20 cellular contexts compared by ENCODE assay signal in genomic region chr16:52851211-52851740, GRCh38.
DNase-seq lines count a peak whose midpoint lies in the region; ATAC-seq, FAIRE-seq and TF ChIP-seq lines count a peak whose summit lies in the region.
"Had no signal": no experiment of that assay in that cellular context is flagged by ENCODE, and none has a peak within 500 bp of the region (broad histone marks: within the 10 kb centered on the region; RNA-seq: fewer than 3 reads in every experiment).

No MANE protein-coding gene starts in this region.

- H3K27ac ChIP-seq in HEK293 (ENCODE audit: extremely low read depth, low read depth, low read length), result no peak overlapping the region
- H3K27ac ChIP-seq: 22Rv1; A549; BLaER1 treated with 17β-estradiol and CSF1 and Interleukin-3, amounts not matched to agents 10 nM and 100 nM; C4-2B had no signal

- in situ Hi-C loops in Caki2 (cut with HindIII; ENCODE audit: low pct_unique_long_range_greater_than_20kb, low sequenced_read_pairs), result no loop called here

- no peaks in the 10 kb centered on the region for H3K9me3 ChIP-seq in HEK293 (ENCODE audit: control insufficient read depth, insufficient read depth, low read depth, low read length)
- H3K9me3 ChIP-seq: A549 had no signal

- DNase-seq in DMS 273 (lab: John Stamatoyannopoulos, UW; ENCODE audit: unreplicated experiment) (peak; percentile 9), DMS 273 treated with DMSO at 0.1 percent for 48 hours (lab: John Stamatoyannopoulos, UW) (no peak), Caki2 (ENCODE audit: low read depth) (peak; percentile 2), frontal cortex (ENCODE audit: low spot score in 2 of 2) (no peak), head of caudate nucleus (no peak)
- DNase-seq: AML-193; Caco-2; CD4-positive, alpha-beta T cell; CD8-positive, alpha-beta T cell; DMS79 treated with DMSO at 0.1 percent for 48 hours; GF-D8 had no signal

- CTCF ChIA-PET in HEK293 (lab: Yijun Ruan, JAX), result interaction anchor here (0.6 kb wide), 1 partner anchor 38 kb away, joined by 3 read pairs; no protein-coding TSS in a partner anchor

- POLR2A ChIA-PET in HEK293 (lab: Yijun Ruan, JAX), result no interaction called here

- intact Hi-C loops in head of caudate nucleus (cut with DNase I), result no loop called here

- H3K4me3 ChIP-seq in HEK293 (ENCODE audit: low read depth, low read length), result no peak overlapping the region
- H3K4me3 ChIP-seq: A549; BLaER1 treated with 17β-estradiol and CSF1 and Interleukin-3, amounts not matched to agents 10 nM and 100 nM had no signal

- no peak for TF ChIP-seq CTCF in HEK293 (tag by site-specific recombination; IDR thresholded peaks at IDR 0.05)

- ATAC-seq in GM18511 (IDR thresholded peaks at IDR 0.05; ENCODE audit: unreplicated experiment), result no peak
- ATAC-seq: A549; CD8-positive, alpha-beta T cell had no signal

- H3K36me3 ChIP-seq in HEK293 (ENCODE audit: control insufficient read depth in 2 of 2, insufficient read depth in 1 of 2, low read length in 2 of 2), result no peaks in the 10 kb centered on the region
- H3K36me3 ChIP-seq: BLaER1 treated with 17β-estradiol and CSF1 and Interleukin-3, amounts not matched to agents 10 nM and 100 nM had no signal

- peak; percentile 72 for FAIRE-seq in frontal cortex (lab: Jason Lieb, UNC)
- FAIRE-seq: A549, D721Med, G401.6, GM12891 had no signal

- no peaks in the 10 kb centered on the region for H3K4me1 ChIP-seq in HEK293 (ENCODE audit: control insufficient read depth, insufficient read depth, low read length)
- H3K4me1 ChIP-seq: A549; BLaER1 treated with 17β-estradiol and CSF1 and Interleukin-3, amounts not matched to agents 10 nM and 100 nM; Caco-2 had no signal

TF ChIP-seq in HEK293, 187 proteins besides CTCF, POLR2A, EP300 and RAD21:
- TF ChIP-seq GLIS1 (tag by site-specific recombination; IDR thresholded peaks at IDR 0.05) (no peak), SETDB1 (IDR thresholded peaks at IDR 0.05; ENCODE audit: insufficient read length, low read length) (peak; percentile 57)
TF ChIP-seq in HEK293: peak in this region for 1.

Comparison
In these comparisons a context has a peak if more than half of its experiments do, and no peak if none do; other contexts are left out.
1. DNase-seq: peak in DMS 273 (single experiment) and Caki2 (single experiment); none in DMS 273 treated with DMSO at 0.1 percent for 48 hours (single experiment), frontal cortex (0 of 2) and head of caudate nucleus (0 of 42).